In the genomic region with DNA sequence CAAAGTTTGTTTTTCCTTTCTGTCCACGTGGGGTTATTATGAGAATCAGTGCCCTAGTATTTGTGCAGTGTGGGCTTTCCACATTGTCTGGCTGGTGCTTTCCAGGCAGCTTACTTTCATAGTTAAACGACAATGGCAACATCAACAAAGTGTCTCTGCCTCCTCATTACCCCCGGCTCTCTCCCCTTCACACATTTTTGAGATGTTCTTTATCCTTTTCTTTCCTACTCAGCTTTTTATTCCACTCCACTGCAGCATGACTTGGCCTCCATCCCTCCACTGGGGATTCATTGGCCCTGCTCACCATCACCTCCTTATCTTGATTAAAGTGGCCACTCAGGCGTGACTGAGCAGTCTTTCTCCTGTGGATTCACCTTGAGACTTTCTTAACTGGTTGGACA, we compare ENCODE assay signal across 9 cellular contexts. TPM values are rescaled to one million over a fixed set of nuclear protein-coding genes. Genes with fewer than 3 reads are reported as not detected.
DNase-seq lines count a peak whose midpoint lies in the region; ATAC-seq and TF ChIP-seq lines count a peak whose summit lies in the region.
"Had no signal": no experiment of that assay in that cellular context is flagged by ENCODE, and none has a peak within 500 bp of the region (broad histone marks: within the 10 kb centered on the region; RNA-seq: fewer than 3 reads in every experiment).

No MANE protein-coding gene starts in this region.

- H3K4me1 ChIP-seq in breast epithelium: peaks cover 0 to 14% of the 10 kb centered on the region in 2 donors
- H3K4me1 ChIP-seq in right lobe of liver: peaks cover 0 to 65% (median 24%) of the 10 kb centered on the region in 4 donors
- peaks cover 0 to 87% (median 45%) of the 10 kb centered on the region in 4 donors for H3K4me1 ChIP-seq in tibial nerve

- H3K27ac ChIP-seq in breast epithelium: peak overlapping the region; percentile 76 to 87
- H3K27ac ChIP-seq in right lobe of liver: peak overlapping the region; percentile 70 to 97 (median 94)
- H3K27ac ChIP-seq in tibial nerve: peak overlapping the region; percentile 20 to 92 (median 65)

- peak overlapping the region; percentile 78 for H3K27ac Mint-ChIP-seq in HFFc6
- H3K27ac Mint-ChIP-seq: T-cell had no signal

- no peak for TF ChIP-seq CTCF in HFFc6 (IDR thresholded peaks at IDR 0.05)
- TF ChIP-seq CTCF in breast epithelium (IDR thresholded peaks at IDR 0.05): no peak
- no peak for TF ChIP-seq CTCF in right lobe of liver (IDR thresholded peaks at IDR 0.05)
- TF ChIP-seq CTCF in tibial nerve (IDR thresholded peaks at IDR 0.05): no peak

- intact Hi-C loops in breast epithelium (cut with DNase I; ENCODE audit: low total_unique reads) (no loop called here), right lobe of liver (cut with DNase I) (no loop called here)

- H3K4me3 ChIP-seq in breast epithelium (peak overlapping the region in 1 of 3 donors; percentile 36), right lobe of liver (no peak overlapping the region), tibial nerve (no peak overlapping the region)

- H3K9me3 ChIP-seq in breast epithelium: no peaks in the 10 kb centered on the region
- no peaks in the 10 kb centered on the region for H3K9me3 ChIP-seq in right lobe of liver
- no peaks in the 10 kb centered on the region for H3K9me3 ChIP-seq in tibial nerve

- WGBS in right lobe of liver (ENCODE audit: insufficient coverage, low coverage, low lambda C conversion rate, missing lambda C conversion rate): 19% methylated on average over 4 of the region's 4 CpGs
- 17 to 21% methylated on average over 4 of the region's 4 CpGs for WGBS in tibial nerve, 2 donors

- peak overlapping the region; percentile 71 for H3K4me3 Mint-ChIP-seq in HFFc6
- H3K4me3 Mint-ChIP-seq: T-cell had no signal

- no peaks in the 10 kb centered on the region for H3K36me3 ChIP-seq in breast epithelium
- H3K36me3 ChIP-seq in right lobe of liver: no peaks in the 10 kb centered on the region
- H3K36me3 ChIP-seq in tibial nerve: no peaks in the 10 kb centered on the region

- TF ChIP-seq POLR2A in breast epithelium (IDR thresholded peaks at IDR 0.05) (no peak), right lobe of liver (IDR thresholded peaks at IDR 0.05) (no peak), tibial nerve (IDR thresholded peaks at IDR 0.05) (no peak)

- H3K27me3 ChIP-seq in breast epithelium (no peaks in the 10 kb centered on the region), right lobe of liver (no peaks in the 10 kb centered on the region), tibial nerve (no peaks in the 10 kb centered on the region)

- peak; percentile 3 to 37 (median 16) for ATAC-seq in right lobe of liver
- ATAC-seq in HG02981 (IDR thresholded peaks at IDR 0.05; ENCODE audit: unreplicated experiment): no peak
- ATAC-seq in GM18870 (IDR thresholded peaks at IDR 0.05; ENCODE audit: unreplicated experiment): no peak
- ATAC-seq: T-cell had no signal

- DNase-seq in HFFc6 (peak; percentile 23), breast epithelium (ENCODE audit: low spot score in 2 of 2) (no peak), right lobe of liver (no peak), tibial nerve (ENCODE audit: low spot score in 2 of 2) (no peak), HuH-7 (ENCODE audit: low spot score) (no peak), NCI-H226 (no peak)
- DNase-seq: T-cell had no signal

- H3K27me3 Mint-ChIP-seq in HFFc6 (ENCODE audit: insufficient read depth): no peaks in the 10 kb centered on the region; the same call in 1 of the 2 replicates
- H3K27me3 Mint-ChIP-seq: T-cell had no signal

- TF ChIP-seq EP300 in tibial nerve (IDR thresholded peaks at IDR 0.05): no peak

- H3K9me3 Mint-ChIP-seq in HFFc6: no peaks in the 10 kb centered on the region
- H3K9me3 Mint-ChIP-seq: T-cell had no signal

- H3K4me1 Mint-ChIP-seq in HFFc6 (ENCODE audit: low read depth): peaks cover 75% of the 10 kb centered on the region

- H3K36me3 Mint-ChIP-seq in HFFc6 (ENCODE audit: low read depth): no peaks in the 10 kb centered on the region; the same call in 1 of the 2 replicates

RNA-seq across cellular contexts. Expression of a gene that starts 19.1 kb away (rescaled TPM):
- 10 to 100 TPM; 47.3 to 61.5 (median 59.1) TPM for total RNA-seq in HFFc6 (2021; fragmentation: NEBNext Ultra II Directional; extraction: Animal tissue kit (Norgen Biotek cat#: 25700))
- total RNA-seq in breast epithelium (10 to 100 TPM; 33.4 to 61.0 (median 53.7) TPM), right lobe of liver (10 to 100 TPM; 16.3 to 26.4 (median 24.2) TPM), tibial nerve (10 to 100 TPM; 42.2 to 45.1 (median 43.6) TPM)

RNA-seq across cellular contexts. Expression of a gene that starts 44.9 kb away (rescaled TPM):
- total RNA-seq in HFFc6 (2021; fragmentation: NEBNext Ultra II Directional; extraction: Animal tissue kit (Norgen Biotek cat#: 25700)): under 1 TPM; 0.17 to 0.61 (median 0.27) TPM
- total RNA-seq in breast epithelium: 100 to 1,000 TPM in 1 of 3 donors, 10 to 100 TPM in 2; 27.1 to 114 (median 61.0) TPM
- total RNA-seq in right lobe of liver: 10 to 100 TPM in 5 of 6 experiments, 1 to 10 TPM in 1; 8.5 to 34.7 (median 22.0) TPM
- total RNA-seq in tibial nerve: 100 to 1,000 TPM in 1 of 4 donors, 10 to 100 TPM in 3; 35.8 to 156 (median 83.7) TPM

Comparison
In these comparisons a context has a peak if more than half of its experiments do, and no peak if none do; other contexts are left out.
1. ATAC-seq: peak in right lobe of liver (4 of 4); none in HG02981 (single experiment) and GM18870 (single experiment).
2. RNA of a gene that starts 44.9 kb away (total RNA-seq): 35.8 to 156 TPM in tibial nerve, 27.1 to 114 TPM in breast epithelium and 8.5 to 34.7 TPM in right lobe of liver; 0.17 to 0.61 TPM in HFFc6; every median in the first group is over 4 times any median in the second.
3. Peak in every context shown above with its lines, with median percentiles within 50 percentile points of each other: H3K27ac ChIP-seq.